In genomic region chr9:27535701-27536118, GRCh38 we compare ENCODE assay signal across 8 cellular contexts. TPM values are rescaled to one million over a fixed set of nuclear protein-coding genes. Genes with fewer than 3 reads are reported as not detected.
DNase-seq lines count a peak whose midpoint lies in the region; ATAC-seq and TF ChIP-seq lines count a peak whose summit lies in the region.
"Had no signal": no experiment of that assay in that cellular context is flagged by ENCODE, and none has a peak within 500 bp of the region (broad histone marks: within the 10 kb centered on the region; RNA-seq: fewer than 3 reads in every experiment).

No MANE protein-coding gene starts in this region.

- TF ChIP-seq CTCF in brain microvascular endothelial cell (IDR thresholded peaks at IDR 0.05; ENCODE audit: low read depth, low read length, missing control alignments) (peak; percentile 38), osteocyte (IDR thresholded peaks at IDR 0.05) (peak; percentile 13)

- no peaks in the 10 kb centered on the region for H3K36me3 Mint-ChIP-seq in osteocyte (ENCODE audit: unreplicated experiment)

- no peak overlapping the region for H3K27ac Mint-ChIP-seq in osteocyte (ENCODE audit: unreplicated experiment)

- peak; percentile 49 for ATAC-seq in GM18907 (IDR thresholded peaks at IDR 0.05; ENCODE audit: unreplicated experiment)
- ATAC-seq in HG03139 (IDR thresholded peaks at IDR 0.05; ENCODE audit: unreplicated experiment), result peak; percentile 49
- ATAC-seq in HG02970 (IDR thresholded peaks at IDR 0.05; ENCODE audit: low FRiP score, unreplicated experiment), result no peak

- no peak overlapping the region for H3K4me3 ChIP-seq in brain microvascular endothelial cell (ENCODE audit: low read depth, low read length)

- no peaks in the 10 kb centered on the region for H3K36me3 ChIP-seq in brain microvascular endothelial cell (replicated peaks)

- H3K4me1 Mint-ChIP-seq in osteocyte (ENCODE audit: unreplicated experiment), result peaks cover 30% of the 10 kb centered on the region

- peaks cover 14% of the 10 kb centered on the region for H3K27me3 Mint-ChIP-seq in osteocyte (ENCODE audit: unreplicated experiment)

- no peak overlapping the region for H3K27ac ChIP-seq in brain microvascular endothelial cell

- in situ Hi-C loops in brain microvascular endothelial cell (cut with HindIII; ENCODE audit: low pct_ligation_motif_present, low sequenced_read_pairs), result no loop called here

- DNase-seq in brain microvascular endothelial cell, result no peak
- DNase-seq in osteocyte (ENCODE audit: extremely low spot score, unreplicated experiment), result no peak
- no peak for DNase-seq in activated gamma-delta T cell treated with Interleukin-2 at 50 U/mL for 16 hours
- no peak for DNase-seq in COLO829 (ENCODE audit: low spot score)
- DNase-seq: NCI-H748 treated with DMSO at 0.1 percent for 48 hours had no signal

- no peaks in the 10 kb centered on the region for H3K27me3 ChIP-seq in brain microvascular endothelial cell (replicated peaks)

- H3K9me3 Mint-ChIP-seq in osteocyte (ENCODE audit: unreplicated experiment), result no peaks in the 10 kb centered on the region

- H3K4me3 Mint-ChIP-seq in osteocyte (ENCODE audit: unreplicated experiment), result no peak overlapping the region

RNA-seq across cellular contexts. Expression of gene MOB3B, which starts 6.1 kb away (rescaled TPM):
- total RNA-seq in osteocyte, result 7.5 and 7.6 TPM in 2 replicates

RNA-seq across cellular contexts. Expression of gene IFNK, which starts 11.6 kb away (rescaled TPM):
- total RNA-seq in osteocyte, result not detected in 2 replicates

RNA-seq across cellular contexts. Expression of gene C9orf72, which starts 37.6 kb away (rescaled TPM):
- total RNA-seq in osteocyte, result 6.6 and 10.2 TPM in 2 replicates
